ENCODE assay signal across 8 cellular contexts in genomic region chr2:16553222-16553621, GRCh38.
A peak's percentile ranks its signal among the peaks of the same experiment; 100 is the strongest.
DNase-seq lines count a peak whose midpoint lies in the region; ATAC-seq and TF ChIP-seq lines count a peak whose summit lies in the region.

No MANE protein-coding gene starts in this region.

- in situ Hi-C loops in astrocyte of the cerebellum (cut with HindIII; ENCODE audit: low sequenced_read_pairs): no loop called here

- ATAC-seq in GM18520 (IDR thresholded peaks at IDR 0.05; ENCODE audit: unreplicated experiment): no peak

- H3K9me3 ChIP-seq in A673 (ENCODE audit: low read depth, low read length, poor library complexity, severe bottlenecking) (no peaks in the 10 kb centered on the region), thyroid gland (no peaks in the 10 kb centered on the region)
- H3K9me3 ChIP-seq in CD4-positive, alpha-beta memory T cell (ENCODE audit: control insufficient read depth in 1 of 2, low read length in 2 of 2): no peaks in the 10 kb centered on the region

- no peak overlapping the region for H3K4me3 Mint-ChIP-seq in CD4-positive, alpha-beta memory T cell

- 75 to 79% methylated on average over 4 of the region's 4 CpGs for WGBS in thyroid gland, 2 donors

- CTCF ChIA-PET in A673 (lab: Charles Lee): interaction anchor here (1.5 kb wide), 1 partner anchor 204 kb away, joined by 6 read pairs; no protein-coding TSS in a partner anchor
- CTCF ChIA-PET in CD4-positive, alpha-beta memory T cell (lab: Charles Lee; ENCODE audit: partially characterized antibody): interaction anchor here (2.1 kb wide), 1 partner anchor 100 kb away, joined by 4 read pairs; no protein-coding TSS in a partner anchor

- H3K4me3 ChIP-seq in A673 (ENCODE audit: low read depth, low read length, poor library complexity, severe bottlenecking) (no peak overlapping the region), NB4 (ENCODE audit: low read depth, low read length) (no peak overlapping the region), astrocyte of the cerebellum (ENCODE audit: low read depth, low read length) (no peak overlapping the region), kidney epithelial cell (ENCODE audit: low read depth, low read length) (no peak overlapping the region), thyroid gland (replicated peaks in 1 of 3) (no peak overlapping the region)
- no peak overlapping the region for H3K4me3 ChIP-seq in CD4-positive, alpha-beta memory T cell (ENCODE audit: low read length in 2 of 2)

- H3K4me1 ChIP-seq in A673 (ENCODE audit: insufficient read depth, low read length, poor library complexity, severe bottlenecking) (peaks cover 4% of the 10 kb centered on the region), thyroid gland (no peaks in the 10 kb centered on the region)
- no peaks in the 10 kb centered on the region for H3K4me1 ChIP-seq in CD4-positive, alpha-beta memory T cell (ENCODE audit: insufficient read depth, low read length)

- POLR2A ChIA-PET in A673 (lab: Charles Lee; ENCODE audit: low non-redundant PET): no interaction called here
- POLR2A ChIA-PET in CD4-positive, alpha-beta memory T cell (lab: Charles Lee; ENCODE audit: partially characterized antibody): no interaction called here

- H3K27me3 ChIP-seq in A673 (replicated peaks; ENCODE audit: insufficient read depth, low read depth, low read length, poor library complexity): no peaks in the 10 kb centered on the region
- H3K27me3 ChIP-seq in kidney epithelial cell (ENCODE audit: control insufficient read depth, insufficient read depth, low read length): no peaks in the 10 kb centered on the region
- H3K27me3 ChIP-seq in thyroid gland: no peaks in the 10 kb centered on the region
- no peaks in the 10 kb centered on the region for H3K27me3 ChIP-seq in CD4-positive, alpha-beta memory T cell (ENCODE audit: insufficient read depth, low read length)

- BruUV-seq in A673 (replicated peaks; lab: Mats Ljungman, UMichigan): no TSS peak

- TF ChIP-seq POLR2A in NB4 (IDR thresholded peaks at IDR 0.05; ENCODE audit: extremely low read depth, insufficient read length) (no peak), thyroid gland (IDR thresholded peaks at IDR 0.05) (no peak)

- TF ChIP-seq CTCF in A673 (conservative IDR thresholded peaks at IDR 0.05; ENCODE audit: low read depth, low read length) (peak; percentile 81), NB4 (IDR thresholded peaks at IDR 0.05; ENCODE audit: low read depth, low read length) (peak; percentile 82), astrocyte of the cerebellum (IDR thresholded peaks at IDR 0.05; ENCODE audit: low read depth, low read length, missing control alignments) (peak; percentile 58), kidney epithelial cell (IDR thresholded peaks at IDR 0.05; ENCODE audit: insufficient read depth, low read length, poor library complexity, severe bottlenecking) (peak; percentile 61), thyroid gland (IDR thresholded peaks at IDR 0.05) (peak in 5 of 6 experiments; percentile 18 to 57 (median 49))

- no peak overlapping the region for H3K27ac ChIP-seq in A673 (ENCODE audit: low read depth, low read length, poor library complexity, severe bottlenecking)
- H3K27ac ChIP-seq in thyroid gland: no peak overlapping the region
- H3K27ac ChIP-seq in CD4-positive, alpha-beta memory T cell (ENCODE audit: low read depth, low read length): no peak overlapping the region

- H3K36me3 Mint-ChIP-seq in CD4-positive, alpha-beta memory T cell: no peaks in the 10 kb centered on the region

- H3K36me3 ChIP-seq in A673 (ENCODE audit: insufficient read depth, low read length, poor library complexity, severe bottlenecking): peaks cover 93% of the 10 kb centered on the region
- H3K36me3 ChIP-seq in kidney epithelial cell (ENCODE audit: control insufficient read depth, insufficient read depth, low read length): no peaks in the 10 kb centered on the region
- peaks cover 27 to 57% of the 10 kb centered on the region in 2 donors for H3K36me3 ChIP-seq in thyroid gland
- no peaks in the 10 kb centered on the region for H3K36me3 ChIP-seq in CD4-positive, alpha-beta memory T cell (ENCODE audit: insufficient read depth, low read length)

- intact Hi-C loops in A673 (cut with micrococcal nuclease; ENCODE audit: unreplicated experiment): loop anchor here (1.0 kb wide), 2 partner anchors 56 to 204 kb away; no protein-coding TSS in a partner anchor
- intact Hi-C loops in thyroid gland (cut with DNase I): loop anchor here (5.0 kb wide), 1 partner anchor 204 kb away; no protein-coding TSS in a partner anchor
- intact Hi-C loops in CD4-positive, alpha-beta memory T cell (cut with micrococcal nuclease): no loop called here

- peaks cover 3 to 4% of the 10 kb centered on the region in 2 donors for H3K27me3 Mint-ChIP-seq in CD4-positive, alpha-beta memory T cell

- no peaks in the 10 kb centered on the region for H3K4me1 Mint-ChIP-seq in CD4-positive, alpha-beta memory T cell

- no peaks in the 10 kb centered on the region for H3K9me3 Mint-ChIP-seq in CD4-positive, alpha-beta memory T cell

- peak; percentile 78 for DNase-seq in A673 (ENCODE audit: low spot score)
- peak; percentile 2 for DNase-seq in GF-D8 (lab: John Stamatoyannopoulos, UW)
- peak; percentile 73 for DNase-seq in NB4 (ENCODE audit: low read depth)
- peak; percentile 13 for DNase-seq in astrocyte of the cerebellum (ENCODE audit: low read depth)
- DNase-seq in kidney epithelial cell (ENCODE audit: low read depth): peak; percentile 12
- peak; percentile 18 to 35 for DNase-seq in thyroid gland
- DNase-seq in CD4-positive, alpha-beta memory T cell: no peak

- H3K27ac Mint-ChIP-seq in CD4-positive, alpha-beta memory T cell: no peak overlapping the region

Comparison
In these comparisons a context has a peak if more than half of its experiments do, and no peak if none do; other contexts are left out.
1. DNase-seq: peak in A673 (single experiment), GF-D8 (single experiment), NB4 (single experiment), astrocyte of the cerebellum (single experiment), kidney epithelial cell (single experiment) and thyroid gland (2 of 2); none in CD4-positive, alpha-beta memory T cell (0 of 5).
2. Peak in every context shown above with its lines, with median percentiles within 50 percentile points of each other: CTCF ChIP-seq.